In genomic region chr7:150413640-150414081, GRCh38 we compare ENCODE assay signal across 26 cellular contexts. TPM values are rescaled to one million over a fixed set of nuclear protein-coding genes. Genes with fewer than 3 reads are reported as not detected.
DNase-seq lines count a peak whose midpoint lies in the region; ATAC-seq and TF ChIP-seq lines count a peak whose summit lies in the region.
"Had no signal": no experiment of that assay in that cellular context is flagged by ENCODE, and none has a peak within 500 bp of the region (broad histone marks: within the 10 kb centered on the region; RNA-seq: fewer than 3 reads in every experiment).

No MANE protein-coding gene starts in this region.

- H3K4me3 ChIP-seq in osteoblast (ENCODE audit: insufficient read depth, low read length), result no peak overlapping the region
- no peak overlapping the region for H3K4me3 ChIP-seq in PC-3 (ENCODE audit: low read length)
- H3K4me3 ChIP-seq: smooth muscle cell, uterus had no signal

- H3K9ac ChIP-seq in PC-3 (ENCODE audit: low read length), result no peak overlapping the region

- BruUV-seq in PC-3 (replicated peaks; lab: Mats Ljungman, UMichigan), result no TSS peak

- no peaks in the 10 kb centered on the region for H3K9me3 ChIP-seq in osteoblast (ENCODE audit: low read depth, low read length)
- H3K9me3 ChIP-seq in PC-3 (ENCODE audit: low read length), result no peaks in the 10 kb centered on the region
- H3K9me3 ChIP-seq: uterus had no signal

- TF ChIP-seq CTCF in osteoblast (IDR thresholded peaks at IDR 0.05; ENCODE audit: extremely low read depth, low read depth, low read length) (no peak), PC-3 (conservative IDR thresholded peaks at IDR 0.05; ENCODE audit: low read depth, low read length) (no peak)

- H3K27ac ChIP-seq in osteoblast (ENCODE audit: low read depth, low read length), result no peak overlapping the region
- no peak overlapping the region for H3K27ac ChIP-seq in PC-3 (ENCODE audit: low read length)
- H3K27ac ChIP-seq: epithelial cell of prostate, uterus, VCaP had no signal

- CTCF ChIA-PET in PC-3 (lab: Charles Lee), result no interaction called here

- H3F3A ChIP-seq in PC-3 (ENCODE audit: low read length, unreplicated experiment), result no peaks in the 10 kb centered on the region

- H3K79me2 ChIP-seq in osteoblast (ENCODE audit: insufficient read depth, low read length), result no peaks in the 10 kb centered on the region
- no peaks in the 10 kb centered on the region for H3K79me2 ChIP-seq in PC-3 (ENCODE audit: low read length)

- DNase-seq in EL, result peak; percentile 23
- peak; percentile 58 for DNase-seq in M059J (ENCODE audit: low read depth)
- DNase-seq in dermis blood vessel endothelial cell, result peak; percentile 60
- peak; percentile 64 for DNase-seq in osteoblast (ENCODE audit: insufficient read length, low spot score, missing footprints)
- no peak for DNase-seq in HUDEP-2 (lab: John Stamatoyannopoulos, UW; ENCODE audit: unreplicated experiment in 76 of 76)
- no peak for DNase-seq in PC-3
- DNase-seq: activated CD4-positive, alpha-beta T cell treated with anti-CD3 and anti-CD28 coated beads, Interleukin-2, amount 50 U/mL, for 1 hour; activated CD8-positive, alpha-beta memory T cell treated with anti-CD3 and anti-CD28 coated beads, Interleukin-2, amount 10 ng/mL, durations not matched to agents 7 days and 5 days; cerebellar nuclear complex; DMS 273 treated with DMSO at 0.1 percent for 48 hours; glutamatergic neuron; Karpas-422; mammary epithelial cell; NCI-H1048; NCI-H187; NCI-H69; occipital lobe; stimulated activated CD4-positive, alpha-beta T cell treated with anti-CD3 and anti-CD28 coated beads, Interleukin-2, amount 100 ng/mL, for 24 hours; uterus had no signal

- no peaks in the 10 kb centered on the region for H3K9me2 ChIP-seq in PC-3 (replicated peaks; ENCODE audit: low read length)

- H4K20me1 ChIP-seq in osteoblast (ENCODE audit: insufficient read depth, low read length) (no peaks in the 10 kb centered on the region), PC-3 (ENCODE audit: low read length) (no peaks in the 10 kb centered on the region)

- H3K4me1 ChIP-seq in osteoblast (ENCODE audit: insufficient read depth, low read length), result no peaks in the 10 kb centered on the region
- no peaks in the 10 kb centered on the region for H3K4me1 ChIP-seq in PC-3 (ENCODE audit: insufficient read depth, low read length)
- H3K4me1 ChIP-seq: uterus had no signal

- H3K36me3 ChIP-seq in osteoblast (ENCODE audit: insufficient read depth, low read length) (no peaks in the 10 kb centered on the region), PC-3 (ENCODE audit: low read depth, low read length) (no peaks in the 10 kb centered on the region)
- H3K36me3 ChIP-seq: uterus had no signal

- H3K27me3 ChIP-seq in osteoblast (ENCODE audit: insufficient read depth, low read length), result no peaks in the 10 kb centered on the region
- H3K27me3 ChIP-seq in PC-3 (ENCODE audit: low read length), result no peaks in the 10 kb centered on the region
- H3K27me3 ChIP-seq: uterus had no signal

- POLR2A ChIA-PET in PC-3 (lab: Charles Lee; ENCODE audit: unreplicated experiment), result no interaction called here

- ATAC-seq in HG02798 (IDR thresholded peaks at IDR 0.05; ENCODE audit: poor library complexity, unreplicated experiment), result no peak
- ATAC-seq in PC-3, result no peak
- ATAC-seq: activated CD8-positive, alpha-beta memory T cell treated with anti-CD3 and anti-CD28 coated beads, Interleukin-2, amount 10 ng/mL, durations not matched to agents 7 days and 5 days had no signal

- intact Hi-C loops in PC-3 (cut with micrococcal nuclease), result no loop called here

- H2AFZ ChIP-seq in osteoblast (ENCODE audit: low read length) (no peak overlapping the region), PC-3 (ENCODE audit: low read length) (no peak overlapping the region)

- H3K4me2 ChIP-seq in osteoblast (ENCODE audit: insufficient read depth, low read length) (no peak overlapping the region), PC-3 (ENCODE audit: low read length) (no peak overlapping the region)
- H3K4me2 ChIP-seq: smooth muscle cell had no signal

RNA-seq across cellular contexts. Expression of gene ZNF775, which starts 34.5 kb away (rescaled TPM):
- 2.5 and 5.3 TPM in 2 replicates for total RNA-seq in M059J (2014; rRNA removed; shearing (Covaris generic))
- total RNA-seq in dermis blood vessel endothelial cell (8.1 and 9.7 TPM in 2 replicates), osteoblast (5.0 and 6.2 TPM in 2 replicates), PC-3 (2014; rRNA removed) (3.7 and 4.7 TPM in 2 replicates)

RNA-seq across cellular contexts. Expression of gene GIMAP8, which starts 36.8 kb away (rescaled TPM):
- not detected in 2 replicates for total RNA-seq in M059J (2014; rRNA removed; shearing (Covaris generic))
- total RNA-seq in dermis blood vessel endothelial cell (157 and 178 TPM in 2 replicates), osteoblast (not detected in 2 replicates), PC-3 (2014; rRNA removed) (not detected in 2 replicates)
- total RNA-seq: HT1080, myocyte, SK-MEL-5, smooth muscle cell had no signal

RNA-seq across cellular contexts. Expression of gene REPIN1, which starts 45.0 kb away (rescaled TPM):
- 103 and 155 TPM in 2 replicates for total RNA-seq in M059J (2014; rRNA removed; shearing (Covaris generic))
- total RNA-seq in dermis blood vessel endothelial cell, result 83.9 and 124 TPM in 2 replicates
- total RNA-seq in osteoblast, result 53.6 and 57.5 TPM in 2 replicates
- 124 and 153 TPM in 2 replicates for total RNA-seq in PC-3 (2014; rRNA removed)

Comparison
In these comparisons a context has a peak if more than half of its experiments do, and no peak if none do; other contexts are left out.
1. DNase-seq: peak in EL (single experiment), M059J (single experiment), dermis blood vessel endothelial cell (single experiment) and osteoblast (single experiment); none in HUDEP-2 (0 of 76) and PC-3 (single experiment).
2. RNA of gene GIMAP8, which starts 36.8 kb away (total RNA-seq): 157 to 178 TPM in dermis blood vessel endothelial cell; not detected in M059J, not detected in osteoblast and not detected in PC-3; every median in the first group is over 100 times any median in the second.